31 cellular contexts compared by ENCODE assay signal in genomic region chr10:17272648-17273047, GRCh38.
"Had no signal": no experiment of that assay in that cellular context is flagged by ENCODE, and none has a peak within 500 bp of the region (broad histone marks: within the 10 kb centered on the region; RNA-seq: fewer than 3 reads in every experiment).

No MANE protein-coding gene starts in this region.

- H3K4me3 Mint-ChIP-seq: activated CD4-positive, alpha-beta memory T cell treated with anti-CD3 and anti-CD28 coated beads for 36 hours; activated CD4-positive, alpha-beta T cell treated with anti-CD3 and anti-CD28 coated beads for 36 hours; activated CD4-positive, alpha-beta T cell treated with anti-CD3 and anti-CD28 coated beads, Interleukin-2, amount 10 ng/mL, durations not matched to agents 24 days and 14 days; activated CD8-positive, alpha-beta memory T cell treated with anti-CD3 and anti-CD28 coated beads, Interleukin-2, amount 10 ng/mL, durations not matched to agents 7 days and 5 days; activated CD8-positive, alpha-beta T cell treated with anti-CD3 and anti-CD28 coated beads, Interleukin-2, amount 10 ng/mL, durations not matched to agents 7 days and 5 days; activated naive CD4-positive, alpha-beta T cell treated with anti-CD3 and anti-CD28 coated beads for 36 hours; activated naive CD4-positive, alpha-beta T cell treated with anti-CD3 and anti-CD28 coated beads, Interleukin-2, amount 50 U/mL, for 24 hours; activated naive CD8-positive, alpha-beta T cell treated with anti-CD3 and anti-CD28 coated beads for 36 hours; activated naive CD8-positive, alpha-beta T cell treated with anti-CD3 and anti-CD28 coated beads, Interleukin-2, amount 50 U/mL, for 24 hours; activated T-helper 1 cell treated with anti-CD3 and anti-CD28 coated beads, Interleukin-12 subunit alpha, Interleukin-12 subunit beta, Interleukin-2, Interleukin-4 antibody, amounts not matched to agents 30 ng/mL and 10 ng/mL and 1 ng/mL, durations not matched to agents 14 hours and 24 hours and 36 hours; T-cell; T-helper 1 cell treated with Interleukin-12 subunit alpha and Interleukin-12 subunit beta and Interleukin-4 antibody, amounts not matched to agents 30 μg/mL and 1 μg/mL, for 36 hours had no signal

- H3K27ac Mint-ChIP-seq: activated CD4-positive, alpha-beta memory T cell treated with anti-CD3 and anti-CD28 coated beads for 36 hours; activated CD4-positive, alpha-beta T cell treated with anti-CD3 and anti-CD28 coated beads for 36 hours; activated CD4-positive, alpha-beta T cell treated with anti-CD3 and anti-CD28 coated beads, Interleukin-2, amount 10 ng/mL, durations not matched to agents 24 days and 14 days; activated CD8-positive, alpha-beta memory T cell treated with anti-CD3 and anti-CD28 coated beads, Interleukin-2, amount 10 ng/mL, durations not matched to agents 7 days and 5 days; activated CD8-positive, alpha-beta T cell treated with anti-CD3 and anti-CD28 coated beads, Interleukin-2, amount 10 ng/mL, durations not matched to agents 7 days and 5 days; activated naive CD4-positive, alpha-beta T cell treated with anti-CD3 and anti-CD28 coated beads for 36 hours; activated naive CD4-positive, alpha-beta T cell treated with anti-CD3 and anti-CD28 coated beads, Interleukin-2, amount 50 U/mL, for 24 hours; activated naive CD8-positive, alpha-beta T cell treated with anti-CD3 and anti-CD28 coated beads for 36 hours; activated naive CD8-positive, alpha-beta T cell treated with anti-CD3 and anti-CD28 coated beads, Interleukin-2, amount 50 U/mL, for 24 hours; activated T-helper 1 cell treated with anti-CD3 and anti-CD28 coated beads, Interleukin-12 subunit alpha, Interleukin-12 subunit beta, Interleukin-2, Interleukin-4 antibody, amounts not matched to agents 30 ng/mL and 10 ng/mL and 1 ng/mL, durations not matched to agents 14 hours and 24 hours and 36 hours; activated T-helper 2 cell treated with anti-CD3 and anti-CD28 coated beads, Interferon-gamma antibody, Interleukin-2, Interleukin-4, amounts not matched to agents 10 μg/mL and 5 μg/mL and 100 μg/mL, durations not matched to agents 14 hours and 24 hours and 36 hours; T-cell; T-helper 1 cell treated with Interleukin-12 subunit alpha and Interleukin-12 subunit beta and Interleukin-4 antibody, amounts not matched to agents 30 μg/mL and 1 μg/mL, for 36 hours had no signal

- H3K36me3 ChIP-seq: adrenal gland, cardiac muscle cell, colonic mucosa had no signal

- H3K9me3 ChIP-seq: body of pancreas, colonic mucosa had no signal

- H3K27me3 Mint-ChIP-seq: activated naive CD4-positive, alpha-beta T cell treated with anti-CD3 and anti-CD28 coated beads, Interleukin-2, amount 50 U/mL, for 24 hours; activated naive CD8-positive, alpha-beta T cell treated with anti-CD3 and anti-CD28 coated beads for 36 hours had no signal

- H3K27ac ChIP-seq: adrenal gland, body of pancreas, cardiac muscle cell, colonic mucosa had no signal

- H3K4me3 ChIP-seq: adrenal gland, body of pancreas, cardiac muscle cell, colonic mucosa had no signal

- H3K36me3 Mint-ChIP-seq: activated CD4-positive, alpha-beta memory T cell treated with anti-CD3 and anti-CD28 coated beads for 36 hours; activated CD8-positive, alpha-beta memory T cell treated with anti-CD3 and anti-CD28 coated beads, Interleukin-2, amount 10 ng/mL, durations not matched to agents 7 days and 5 days; activated naive CD8-positive, alpha-beta T cell treated with anti-CD3 and anti-CD28 coated beads for 36 hours; T-cell had no signal

- H3K27me3 ChIP-seq: adrenal gland, body of pancreas, cardiac muscle cell, colonic mucosa had no signal

- FAIRE-seq: frontal cortex had no signal

- DNase-seq: activated CD4-positive, alpha-beta memory T cell treated with anti-CD3 and anti-CD28 coated beads for 36 hours; activated CD4-positive, alpha-beta T cell treated with anti-CD3 and anti-CD28 coated beads, Interleukin-2, amount 10 ng/mL, durations not matched to agents 24 days and 14 days; activated CD4-positive, CD25-positive, alpha-beta regulatory T cell; activated CD4-positive, CD25-positive, alpha-beta regulatory T cell treated with anti-CD3 and anti-CD28 coated beads, Interleukin-2, amount 50 U/mL, for 72 hours; activated CD8-positive, alpha-beta memory T cell treated with anti-CD3 and anti-CD28 coated beads, Interleukin-2, amount 10 ng/mL, durations not matched to agents 7 days and 5 days; activated CD8-positive, alpha-beta memory T cell treated with anti-CD3 and anti-CD28 coated beads, Interleukin-2, amount 50 U/mL, for 4 hours; activated CD8-positive, alpha-beta T cell treated with anti-CD3 and anti-CD28 coated beads, Interleukin-2, amount 10 ng/mL, durations not matched to agents 7 days and 5 days; activated effector memory CD4-positive, alpha-beta T cell treated with anti-CD3 and anti-CD28 coated beads, Interleukin-2, amount 50 U/mL, for 16 hours; activated naive CD8-positive, alpha-beta T cell treated with anti-CD3 and anti-CD28 coated beads for 36 hours; activated naive CD8-positive, alpha-beta T cell treated with anti-CD3 and anti-CD28 coated beads, Interleukin-2, amount 50 U/mL, for 24 hours; activated T-cell treated with anti-CD3 and anti-CD28 coated beads, Interleukin-2, amount 50 U/mL, for 1 hour; activated T-cell treated with anti-CD3 and anti-CD28 coated beads, Interleukin-2, amount 50 U/mL, for 48 hours; adrenal gland; amygdala; aorta; body of pancreas; central memory CD4-positive, alpha-beta T cell; cerebellar nuclear complex; colonic mucosa; effector CD8-positive, alpha-beta T cell; head of caudate nucleus; T-cell; T1000 had no signal

- H3K4me1 Mint-ChIP-seq: activated CD8-positive, alpha-beta memory T cell treated with anti-CD3 and anti-CD28 coated beads, Interleukin-2, amount 10 ng/mL, durations not matched to agents 7 days and 5 days; T-cell had no signal

- H3K4me1 ChIP-seq: adrenal gland, body of pancreas, colonic mucosa had no signal

- ATAC-seq: activated CD8-positive, alpha-beta memory T cell treated with anti-CD3 and anti-CD28 coated beads, Interleukin-2, amount 10 ng/mL, durations not matched to agents 7 days and 5 days; activated CD8-positive, alpha-beta T cell treated with anti-CD3 and anti-CD28 coated beads, Interleukin-2, amount 10 ng/mL, durations not matched to agents 7 days and 5 days; body of pancreas; T-cell had no signal

- H3K9me3 Mint-ChIP-seq: activated CD4-positive, alpha-beta T cell treated with anti-CD3 and anti-CD28 coated beads, Interleukin-2, amount 10 ng/mL, durations not matched to agents 24 days and 14 days; activated naive CD4-positive, alpha-beta T cell treated with anti-CD3 and anti-CD28 coated beads, Interleukin-2, amount 50 U/mL, for 24 hours; activated T-helper 1 cell treated with anti-CD3 and anti-CD28 coated beads, Interleukin-12 subunit alpha, Interleukin-12 subunit beta, Interleukin-2, Interleukin-4 antibody, amounts not matched to agents 30 ng/mL and 10 ng/mL and 1 ng/mL, durations not matched to agents 14 hours and 24 hours and 36 hours; activated T-helper 2 cell treated with anti-CD3 and anti-CD28 coated beads, Interferon-gamma antibody, Interleukin-2, Interleukin-4, amounts not matched to agents 10 μg/mL and 5 μg/mL and 100 μg/mL, durations not matched to agents 14 hours and 24 hours and 36 hours; T-helper 1 cell treated with Interleukin-12 subunit alpha and Interleukin-12 subunit beta and Interleukin-4 antibody, amounts not matched to agents 30 μg/mL and 1 μg/mL, for 36 hours had no signal
